8 cellular contexts compared by ENCODE assay signal in genomic region chr17:17305282-17305801, GRCh38. TPM values are rescaled to one million over a fixed set of nuclear protein-coding genes. Genes with fewer than 3 reads are reported as not detected.
A peak's percentile ranks its signal among the peaks of the same experiment; 100 is the strongest.
DNase-seq lines count a peak whose midpoint lies in the region; ATAC-seq and TF ChIP-seq lines count a peak whose summit lies in the region.

No MANE protein-coding gene starts in this region.

- H3K27me3 Mint-ChIP-seq in CD4-positive, CD25-positive, alpha-beta regulatory T cell, result no peaks in the 10 kb centered on the region

- H3K27ac ChIP-seq in CD4-positive, CD25-positive, alpha-beta regulatory T cell (ENCODE audit: insufficient read depth, low read length, poor library complexity, severe bottlenecking), result peak overlapping the region; percentile 41
- H3K27ac ChIP-seq in osteoblast (ENCODE audit: low read depth, low read length), result no peak overlapping the region

- TF ChIP-seq CTCF in osteoblast (IDR thresholded peaks at IDR 0.05; ENCODE audit: extremely low read depth, low read depth, low read length), result no peak

- H3K4me1 ChIP-seq in CD4-positive, CD25-positive, alpha-beta regulatory T cell (ENCODE audit: control insufficient read depth, insufficient read depth, low read length, poor library complexity, severe bottlenecking), result peaks cover 35% of the 10 kb centered on the region
- H3K4me1 ChIP-seq in osteoblast (ENCODE audit: insufficient read depth, low read length), result peaks cover 7% of the 10 kb centered on the region

- H4K20me1 ChIP-seq in osteoblast (ENCODE audit: insufficient read depth, low read length), result no peaks in the 10 kb centered on the region

- H3K9me3 ChIP-seq in CD4-positive, CD25-positive, alpha-beta regulatory T cell (ENCODE audit: control insufficient read depth in 2 of 2, low read length in 2 of 2), result no peaks in the 10 kb centered on the region
- H3K9me3 ChIP-seq in osteoblast (ENCODE audit: low read depth, low read length), result no peaks in the 10 kb centered on the region

- no peaks in the 10 kb centered on the region for H3K27me3 ChIP-seq in CD4-positive, CD25-positive, alpha-beta regulatory T cell (ENCODE audit: control insufficient read depth, insufficient read depth, low read length)
- no peaks in the 10 kb centered on the region for H3K27me3 ChIP-seq in osteoblast (ENCODE audit: insufficient read depth, low read length)

- peaks cover 6 to 33% (median 17%) of the 10 kb centered on the region in 4 donors for H3K4me1 Mint-ChIP-seq in CD4-positive, CD25-positive, alpha-beta regulatory T cell

- POLR2A ChIA-PET in HEK293T (lab: Yijun Ruan, JAX), result interaction anchor here (1.7 kb wide), 1 partner anchor 10 kb away, joined by 7 read pairs; no protein-coding TSS in a partner anchor

- peak; percentile 94 for TF ChIP-seq POLR2A in Raji (IDR thresholded peaks at IDR 0.05; ENCODE audit: insufficient read depth, low read depth, low read length)

- H3K27ac Mint-ChIP-seq in CD4-positive, CD25-positive, alpha-beta regulatory T cell, result peak overlapping the region in 2 of 3 donors; percentile 16 to 95

- no peak overlapping the region for H2AFZ ChIP-seq in osteoblast (ENCODE audit: low read length)

- peak; percentile 82 to 85 for ATAC-seq in CD4-positive, CD25-positive, alpha-beta regulatory T cell (ENCODE audit: low read depth in 2 of 2)
- peak; percentile 72 for ATAC-seq in GM19043 (IDR thresholded peaks at IDR 0.05; ENCODE audit: low read depth, unreplicated experiment)
- ATAC-seq in HG03175 (IDR thresholded peaks at IDR 0.05; ENCODE audit: unreplicated experiment), result peak; percentile 77

- no peaks in the 10 kb centered on the region for H3K36me3 ChIP-seq in CD4-positive, CD25-positive, alpha-beta regulatory T cell (ENCODE audit: control insufficient read depth, insufficient read depth, low read length)
- H3K36me3 ChIP-seq in osteoblast (ENCODE audit: insufficient read depth, low read length), result no peaks in the 10 kb centered on the region

- peaks cover 3% of the 10 kb centered on the region for H3K36me3 Mint-ChIP-seq in CD4-positive, CD25-positive, alpha-beta regulatory T cell

- no peak overlapping the region for H3K4me2 ChIP-seq in osteoblast (ENCODE audit: insufficient read depth, low read length)

- CTCF ChIA-PET in HEK293T (lab: Yijun Ruan, JAX), result no interaction called here

- H3K4me3 Mint-ChIP-seq in CD4-positive, CD25-positive, alpha-beta regulatory T cell, result peak overlapping the region; percentile 80 to 89 (median 84)

- peak; percentile 26 to 86 (median 57) for DNase-seq in CD4-positive, CD25-positive, alpha-beta regulatory T cell
- peak; percentile 79 for DNase-seq in activated effector memory CD4-positive, alpha-beta T cell treated with anti-CD3 and anti-CD28 coated beads, Interleukin-2, amount 50 U/mL, for 16 hours
- DNase-seq in osteoblast (ENCODE audit: insufficient read length, low spot score, missing footprints) (peak; percentile 87), HEK293T (ENCODE audit: extremely low spot score) (no peak), NCI-H345 (lab: John Stamatoyannopoulos, UW) (no peak)

- H3K79me2 ChIP-seq in osteoblast (ENCODE audit: insufficient read depth, low read length), result no peaks in the 10 kb centered on the region

- H3K4me3 ChIP-seq in CD4-positive, CD25-positive, alpha-beta regulatory T cell (ENCODE audit: low read depth, low read length), result peak overlapping the region; percentile 53
- no peak overlapping the region for H3K4me3 ChIP-seq in osteoblast (ENCODE audit: insufficient read depth, low read length)

- no peaks in the 10 kb centered on the region for H3K9me3 Mint-ChIP-seq in CD4-positive, CD25-positive, alpha-beta regulatory T cell

TF ChIP-seq in HEK293T, 16 proteins besides CTCF, POLR2A, EP300 and RAD21:
- TF ChIP-seq FOXA1 (IDR thresholded peaks at IDR 0.05), result no peak
- TF ChIP-seq ZNF384 (IDR thresholded peaks at IDR 0.05), result no peak
- no peak for TF ChIP-seq NFRKB (IDR thresholded peaks at IDR 0.05)
- no peak for TF ChIP-seq CTBP1 (IDR thresholded peaks at IDR 0.05; ENCODE audit: borderline replicate concordance)
- no peak for TF ChIP-seq BHLHE40 (IDR thresholded peaks at IDR 0.05; ENCODE audit: borderline replicate concordance)
- no peak for TF ChIP-seq FOXM1 (IDR thresholded peaks at IDR 0.05; ENCODE audit: borderline replicate concordance)
- TF ChIP-seq TARDBP (IDR thresholded peaks at IDR 0.05), result no peak
- no peak for TF ChIP-seq ELF4 (IDR thresholded peaks at IDR 0.05)
- TF ChIP-seq HDGF (IDR thresholded peaks at IDR 0.05; ENCODE audit: borderline replicate concordance), result no peak
- no peak for TF ChIP-seq SP1 (IDR thresholded peaks at IDR 0.05)
- TF ChIP-seq L3MBTL2 (conservative IDR thresholded peaks at IDR 0.05), result no peak
TF ChIP-seq in HEK293T: peak in this region for 0.

RNA-seq across cellular contexts. Expression of gene NT5M, which starts 2.2 kb away (rescaled TPM):
- 3.9 TPM for total RNA-seq in CD4-positive, CD25-positive, alpha-beta regulatory T cell
- polyA plus RNA-seq in CD4-positive, CD25-positive, alpha-beta regulatory T cell, result 1 to 10 TPM in 2 of 4 donors, under 1 TPM in 2; 0.75 to 2.0 (median 1.4) TPM
- total RNA-seq in osteoblast, result 0.36 and 1.2 TPM in 2 replicates

RNA-seq across cellular contexts. Expression of gene COPS3, which starts 24.3 kb away (rescaled TPM):
- 92.1 TPM for total RNA-seq in CD4-positive, CD25-positive, alpha-beta regulatory T cell
- 100 to 1,000 TPM in 2 of 4 donors, 10 to 100 TPM in 2; 98.5 to 123 (median 106) TPM for polyA plus RNA-seq in CD4-positive, CD25-positive, alpha-beta regulatory T cell
- total RNA-seq in osteoblast, result 76.0 and 78.5 TPM in 2 replicates

Comparison
In these comparisons a context has a peak if more than half of its experiments do, and no peak if none do; other contexts are left out.
1. DNase-seq: peak in CD4-positive, CD25-positive, alpha-beta regulatory T cell (3 of 3), activated effector memory CD4-positive, alpha-beta T cell treated with anti-CD3 and anti-CD28 coated beads, Interleukin-2, amount 50 U/mL, for 16 hours (single experiment) and osteoblast (single experiment); none in HEK293T (single experiment) and NCI-H345 (single experiment).
2. Peak in every context shown above with its lines, with median percentiles within 50 percentile points of each other: ATAC-seq.